ENCODE assay signal across 20 cellular contexts in the genomic region with DNA sequence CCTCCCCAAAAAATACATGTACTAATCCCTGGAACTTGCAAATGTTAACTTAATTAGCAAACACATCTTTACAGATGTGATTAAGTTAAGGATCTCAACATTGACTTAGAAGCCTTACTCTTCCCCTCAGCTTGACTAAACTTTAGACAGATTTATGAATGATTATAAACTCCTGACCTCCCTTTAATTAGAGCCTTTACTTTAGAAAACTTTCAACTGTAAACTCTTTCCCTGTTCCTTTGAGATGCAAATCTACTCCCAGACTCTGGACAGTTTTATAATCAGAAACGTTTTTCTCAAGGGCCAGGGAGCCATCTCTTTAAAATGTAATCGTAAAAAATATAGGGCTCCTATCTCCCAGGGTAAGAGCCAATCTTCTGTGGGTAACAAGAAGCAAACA.
A peak's percentile ranks its signal among the peaks of the same experiment; 100 is the strongest.
DNase-seq lines count a peak whose midpoint lies in the region; FAIRE-seq and TF ChIP-seq lines count a peak whose summit lies in the region.
"Had no signal": no experiment of that assay in that cellular context is flagged by ENCODE, and none has a peak within 500 bp of the region (broad histone marks: within the 10 kb centered on the region; RNA-seq: fewer than 3 reads in every experiment).

No MANE protein-coding gene starts in this region.

- H3K27ac Mint-ChIP-seq in mesothelial cell of epicardium = peak overlapping the region; percentile 76
- H3K27ac Mint-ChIP-seq in neural progenitor cell = no peak overlapping the region
- H3K27ac Mint-ChIP-seq: CD4-positive, alpha-beta T cell; GM23338; IgD-negative memory B cell had no signal

- POLR2A ChIA-PET in PC-9 (lab: Charles Lee; ENCODE audit: unreplicated experiment) = no interaction called here

- H3K9me3 Mint-ChIP-seq in mesothelial cell of epicardium = peaks cover 3% of the 10 kb centered on the region
- peaks cover 2% of the 10 kb centered on the region for H3K9me3 Mint-ChIP-seq in neural progenitor cell
- H3K9me3 Mint-ChIP-seq: CD4-positive, alpha-beta T cell; GM23338 had no signal

- H3K79me2 ChIP-seq in PC-9 (ENCODE audit: low read depth) (no peaks in the 10 kb centered on the region), neural progenitor cell (ENCODE audit: low read depth) (no peaks in the 10 kb centered on the region)

- BruUV-seq in PC-9 (replicated peaks; lab: Mats Ljungman, UMichigan) = no TSS peak

- no peaks in the 10 kb centered on the region for H3K36me3 Mint-ChIP-seq in mesothelial cell of epicardium
- H3K36me3 Mint-ChIP-seq in neural progenitor cell = no peaks in the 10 kb centered on the region
- H3K36me3 Mint-ChIP-seq: IgD-negative memory B cell had no signal

- H3K27me3 Mint-ChIP-seq in mesothelial cell of epicardium (ENCODE audit: low read depth) (no peaks in the 10 kb centered on the region), neural progenitor cell (ENCODE audit: insufficient read depth, low read depth) (peaks cover 2% of the 10 kb centered on the region)
- H3K27me3 Mint-ChIP-seq: CD4-positive, alpha-beta T cell; IgD-negative memory B cell had no signal

- H2AFZ ChIP-seq in PC-9 = peak overlapping the region; percentile 58
- peak overlapping the region; percentile 32 for H2AFZ ChIP-seq in neural progenitor cell (replicated peaks)
- H2AFZ ChIP-seq: GM23338 had no signal

- H4K20me1 ChIP-seq in PC-9 (ENCODE audit: insufficient read depth) = no peaks in the 10 kb centered on the region
- H4K20me1 ChIP-seq in neural progenitor cell (ENCODE audit: low read depth) = no peaks in the 10 kb centered on the region

- H3K27me3 ChIP-seq in PC-9 (ENCODE audit: insufficient read depth, low read depth) = no peaks in the 10 kb centered on the region
- no peaks in the 10 kb centered on the region for H3K27me3 ChIP-seq in neural progenitor cell

- no peak overlapping the region for H3K4me3 Mint-ChIP-seq in mesothelial cell of epicardium
- H3K4me3 Mint-ChIP-seq in neural progenitor cell = no peak overlapping the region
- H3K4me3 Mint-ChIP-seq: CD4-positive, alpha-beta T cell; GM23338; H9; IgD-negative memory B cell had no signal

- CTCF ChIA-PET in PC-9 (lab: Charles Lee) = no interaction called here

- intact Hi-C loops in PC-9 (cut with micrococcal nuclease; ENCODE audit: unreplicated experiment) = loop anchor here (10.0 kb wide), 1 partner anchor 1041 kb away; no protein-coding TSS in a partner anchor

- peak; percentile 95 for FAIRE-seq in endometrium (lab: Jason Lieb, UNC)
- FAIRE-seq: A549, GM12878, HepG2 had no signal

- no peaks in the 10 kb centered on the region for H3K36me3 ChIP-seq in PC-9 (ENCODE audit: low read depth)
- H3K36me3 ChIP-seq in neural progenitor cell = no peaks in the 10 kb centered on the region

- H3K4me2 ChIP-seq in PC-9 (no peak overlapping the region), neural progenitor cell (no peak overlapping the region)
- H3K4me2 ChIP-seq: A549, GM23338 had no signal

- H3K4me3 ChIP-seq in PC-9 (no peak overlapping the region), neural progenitor cell (no peak overlapping the region)
- H3K4me3 ChIP-seq: A549, GM12878, GM23338 had no signal

- H3K9ac ChIP-seq in neural progenitor cell = no peak overlapping the region

- H3K4me1 Mint-ChIP-seq in mesothelial cell of epicardium (peaks cover 19% of the 10 kb centered on the region), neural progenitor cell (peaks cover 8% of the 10 kb centered on the region)
- H3K4me1 Mint-ChIP-seq: IgD-negative memory B cell had no signal

- TF ChIP-seq CTCF in PC-9 (conservative IDR thresholded peaks at IDR 0.05) = no peak
- TF ChIP-seq CTCF in mesothelial cell of epicardium (IDR thresholded peaks at IDR 0.05; ENCODE audit: unreplicated experiment) = no peak
- TF ChIP-seq CTCF in neural progenitor cell (IDR thresholded peaks at IDR 0.05) = no peak

- no peaks in the 10 kb centered on the region for H3K9me2 ChIP-seq in PC-9 (ENCODE audit: insufficient read depth)

- H3F3A ChIP-seq in PC-9 (ENCODE audit: insufficient read depth, low read depth) (no peaks in the 10 kb centered on the region), neural progenitor cell (ENCODE audit: low read depth) (no peaks in the 10 kb centered on the region)

- H3K27ac ChIP-seq in PC-9 (no peak overlapping the region), neural progenitor cell (no peak overlapping the region)
- H3K27ac ChIP-seq: 22Rv1, A549, C4-2B had no signal

- no peaks in the 10 kb centered on the region for H3K4me1 ChIP-seq in PC-9 (replicated peaks; ENCODE audit: insufficient read depth)
- H3K4me1 ChIP-seq in neural progenitor cell = no peaks in the 10 kb centered on the region
- H3K4me1 ChIP-seq: A549, Caco-2 had no signal

- DNase-seq in PC-9 = no peak
- no peak for DNase-seq in mesothelial cell of epicardium (ENCODE audit: low spot score in 2 of 2, unreplicated experiment in 2 of 2)
- no peak for DNase-seq in neural progenitor cell (ENCODE audit: low spot score)
- no peak for DNase-seq in NCI-H2081 (lab: John Stamatoyannopoulos, UW)
- DNase-seq in GF-D8 (lab: John Stamatoyannopoulos, UW) = no peak
- DNase-seq in EL = no peak
- DNase-seq in NOMO-1 treated with dmso at 0.1 percent for 144 hours (lab: John Stamatoyannopoulos, UW; ENCODE audit: unreplicated experiment) = no peak
- DNase-seq: AML-193; Caco-2; CD4-positive, alpha-beta T cell; GDM1; H9 had no signal

- H3K9me3 ChIP-seq in PC-9 (ENCODE audit: insufficient read depth, low read depth) (no peaks in the 10 kb centered on the region), neural progenitor cell (ENCODE audit: low read depth) (no peaks in the 10 kb centered on the region)
- H3K9me3 ChIP-seq: A549, Caco-2 had no signal
